In genomic region chr1:55024163-55024562, GRCh38 we compare ENCODE assay signal across 18 cellular contexts. TPM values are rescaled to one million over a fixed set of nuclear protein-coding genes. Genes with fewer than 3 reads are reported as not detected.
"Had no signal": no experiment of that assay in that cellular context is flagged by ENCODE, and none has a peak within 500 bp of the region (broad histone marks: within the 10 kb centered on the region; RNA-seq: fewer than 3 reads in every experiment).

No MANE protein-coding gene starts in this region.

RNA-seq across cellular contexts. Expression of gene PCSK9, which starts 15.2 kb away (rescaled TPM):
- total RNA-seq: naive thymus-derived CD4-positive, alpha-beta T cell; natural killer cell; subcutaneous adipose tissue; thyroid gland had no signal
- polyA plus RNA-seq: naive thymus-derived CD4-positive, alpha-beta T cell had no signal

RNA-seq across cellular contexts. Expression of gene BSND, which starts 25.4 kb away (rescaled TPM):
- total RNA-seq: natural killer cell, neural crest cell, omental fat pad, osteocyte, pancreas, pulmonary artery endothelial cell, right atrium auricular region, sciatic nerve, smooth muscle cell, stomach, subcutaneous adipose tissue, temporal lobe, thoracic aorta, thyroid gland, tibial nerve, ureter, vagina had no signal
- polyA plus RNA-seq: naive thymus-derived CD4-positive, alpha-beta T cell; smooth muscle cell; stomach had no signal

RNA-seq across cellular contexts. Expression of gene TMEM61, which starts 43.7 kb away (rescaled TPM):
- total RNA-seq: naive thymus-derived CD4-positive, alpha-beta T cell; natural killer cell; neural crest cell; omental fat pad; osteocyte; pulmonary artery endothelial cell; right atrium auricular region; sciatic nerve; subcutaneous adipose tissue; temporal lobe had no signal
- polyA plus RNA-seq: naive thymus-derived CD4-positive, alpha-beta T cell had no signal
